ENCODE assay signal across 1 cellular context in the genomic region with DNA sequence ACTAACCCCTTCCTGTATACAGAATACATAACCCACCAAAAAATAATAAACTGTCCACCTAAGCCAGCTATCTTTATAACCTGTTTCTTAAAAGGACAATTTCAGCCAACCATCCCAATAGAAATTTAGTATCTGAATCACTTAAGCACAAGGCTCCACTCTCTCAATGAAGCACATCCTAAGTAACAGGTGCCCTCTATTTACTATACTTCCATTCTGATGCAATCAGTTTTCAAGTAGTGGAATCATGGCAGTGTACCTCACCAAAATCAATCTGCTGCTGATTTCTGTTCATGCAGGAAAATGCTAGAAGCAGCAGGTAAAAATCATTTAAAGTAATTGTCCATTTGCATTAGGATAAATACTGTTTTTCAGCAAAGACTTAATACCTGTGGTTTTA.
TF ChIP-seq lines count a peak whose summit lies in the region.

No MANE protein-coding gene starts in this region.

TF ChIP-seq in HEK293, 187 proteins besides CTCF, POLR2A, EP300 and RAD21 (continued from another document):
- TF ChIP-seq, protein P1, sequence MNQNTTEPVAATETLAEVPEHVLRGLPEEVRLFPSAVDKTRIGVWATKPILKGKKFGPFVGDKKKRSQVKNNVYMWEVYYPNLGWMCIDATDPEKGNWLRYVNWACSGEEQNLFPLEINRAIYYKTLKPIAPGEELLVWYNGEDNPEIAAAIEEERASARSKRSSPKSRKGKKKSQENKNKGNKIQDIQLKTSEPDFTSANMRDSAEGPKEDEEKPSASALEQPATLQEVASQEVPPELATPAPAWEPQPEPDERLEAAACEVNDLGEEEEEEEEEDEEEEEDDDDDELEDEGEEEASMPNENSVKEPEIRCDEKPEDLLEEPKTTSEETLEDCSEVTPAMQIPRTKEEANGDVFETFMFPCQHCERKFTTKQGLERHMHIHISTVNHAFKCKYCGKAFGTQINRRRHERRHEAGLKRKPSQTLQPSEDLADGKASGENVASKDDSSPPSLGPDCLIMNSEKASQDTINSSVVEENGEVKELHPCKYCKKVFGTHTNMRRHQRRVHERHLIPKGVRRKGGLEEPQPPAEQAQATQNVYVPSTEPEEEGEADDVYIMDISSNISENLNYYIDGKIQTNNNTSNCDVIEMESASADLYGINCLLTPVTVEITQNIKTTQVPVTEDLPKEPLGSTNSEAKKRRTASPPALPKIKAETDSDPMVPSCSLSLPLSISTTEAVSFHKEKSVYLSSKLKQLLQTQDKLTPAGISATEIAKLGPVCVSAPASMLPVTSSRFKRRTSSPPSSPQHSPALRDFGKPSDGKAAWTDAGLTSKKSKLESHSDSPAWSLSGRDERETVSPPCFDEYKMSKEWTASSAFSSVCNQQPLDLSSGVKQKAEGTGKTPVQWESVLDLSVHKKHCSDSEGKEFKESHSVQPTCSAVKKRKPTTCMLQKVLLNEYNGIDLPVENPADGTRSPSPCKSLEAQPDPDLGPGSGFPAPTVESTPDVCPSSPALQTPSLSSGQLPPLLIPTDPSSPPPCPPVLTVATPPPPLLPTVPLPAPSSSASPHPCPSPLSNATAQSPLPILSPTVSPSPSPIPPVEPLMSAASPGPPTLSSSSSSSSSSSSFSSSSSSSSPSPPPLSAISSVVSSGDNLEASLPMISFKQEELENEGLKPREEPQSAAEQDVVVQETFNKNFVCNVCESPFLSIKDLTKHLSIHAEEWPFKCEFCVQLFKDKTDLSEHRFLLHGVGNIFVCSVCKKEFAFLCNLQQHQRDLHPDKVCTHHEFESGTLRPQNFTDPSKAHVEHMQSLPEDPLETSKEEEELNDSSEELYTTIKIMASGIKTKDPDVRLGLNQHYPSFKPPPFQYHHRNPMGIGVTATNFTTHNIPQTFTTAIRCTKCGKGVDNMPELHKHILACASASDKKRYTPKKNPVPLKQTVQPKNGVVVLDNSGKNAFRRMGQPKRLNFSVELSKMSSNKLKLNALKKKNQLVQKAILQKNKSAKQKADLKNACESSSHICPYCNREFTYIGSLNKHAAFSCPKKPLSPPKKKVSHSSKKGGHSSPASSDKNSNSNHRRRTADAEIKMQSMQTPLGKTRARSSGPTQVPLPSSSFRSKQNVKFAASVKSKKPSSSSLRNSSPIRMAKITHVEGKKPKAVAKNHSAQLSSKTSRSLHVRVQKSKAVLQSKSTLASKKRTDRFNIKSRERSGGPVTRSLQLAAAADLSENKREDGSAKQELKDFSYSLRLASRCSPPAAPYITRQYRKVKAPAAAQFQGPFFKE (tag by site-specific recombination; IDR thresholded peaks at IDR 0.05; ENCODE audit: borderline replicate concordance) = no peak
- TF ChIP-seq ZNF654 (tag by site-specific recombination; IDR thresholded peaks at IDR 0.05; ENCODE audit: low read depth) (no peak), ZBTB7A (tag by site-specific recombination; IDR thresholded peaks at IDR 0.05; ENCODE audit: low read depth) (no peak), KLF1 (tag by site-specific recombination; IDR thresholded peaks at IDR 0.05) (no peak)
TF ChIP-seq in HEK293: peak in this region for 1.
